35 cellular contexts compared by ENCODE assay signal in the genomic region with DNA sequence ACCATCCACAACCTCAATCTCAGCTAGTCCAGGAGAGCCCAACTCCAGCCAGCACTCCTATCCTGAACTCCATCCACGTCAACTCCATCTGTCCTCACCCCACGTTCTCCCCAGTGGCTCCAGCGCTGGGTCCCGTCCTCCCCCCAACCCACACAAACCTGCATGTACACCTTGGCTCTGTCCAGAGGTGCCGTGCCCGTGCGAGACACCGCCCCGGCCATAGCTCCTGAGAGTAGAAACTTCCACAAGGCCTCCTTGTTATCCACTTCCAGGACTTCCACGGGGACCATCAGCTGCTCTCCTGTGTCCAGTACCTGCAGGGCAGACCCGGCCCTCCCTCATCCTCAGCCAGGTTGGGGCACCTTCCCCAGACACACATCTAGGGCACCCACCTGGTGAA. TPM values are rescaled to one million over a fixed set of nuclear protein-coding genes. Genes with fewer than 3 reads are reported as not detected.
"Had no signal": no experiment of that assay in that cellular context is flagged by ENCODE, and none has a peak within 500 bp of the region (broad histone marks: within the 10 kb centered on the region; RNA-seq: fewer than 3 reads in every experiment).

No MANE protein-coding gene starts in this region.

- H3K9me3 Mint-ChIP-seq: activated CD4-positive, alpha-beta memory T cell treated with anti-CD3 and anti-CD28 coated beads, Interleukin-2, amount 10 ng/mL, durations not matched to agents 7 days and 5 days; activated CD4-positive, alpha-beta T cell treated with anti-CD3 and anti-CD28 coated beads, Interleukin-2, amount 10 ng/mL, durations not matched to agents 7 days and 5 days; activated naive CD4-positive, alpha-beta T cell treated with anti-CD3 and anti-CD28 coated beads for 36 hours; activated naive CD4-positive, alpha-beta T cell treated with anti-CD3 and anti-CD28 coated beads, Interleukin-2, amount 50 U/mL, for 24 hours; activated naive CD8-positive, alpha-beta T cell treated with anti-CD3 and anti-CD28 coated beads, Interleukin-2, amount 10 ng/mL, durations not matched to agents 7 days and 5 days; activated T-helper 1 cell treated with anti-CD3 and anti-CD28 coated beads, Interleukin-12 subunit alpha, Interleukin-12 subunit beta, Interleukin-2, Interleukin-4 antibody, amounts not matched to agents 30 ng/mL and 10 ng/mL and 1 ng/mL, durations not matched to agents 14 hours and 24 hours and 36 hours; activated T-helper 2 cell treated with anti-CD3 and anti-CD28 coated beads, Interferon-gamma antibody, Interleukin-2, Interleukin-4, amounts not matched to agents 10 μg/mL and 5 μg/mL and 100 μg/mL, durations not matched to agents 14 hours and 24 hours and 36 hours; central memory CD8-positive, alpha-beta T cell; dendritic cell treated with granulocyte-macrophage colony-stimulating factor and Interleukin-4, amounts not matched to agents 40 ng/mL and 50 ng/mL, for 4 days; endodermal cell; WTC11 had no signal

- H3K4me1 Mint-ChIP-seq: endodermal cell, WTC11 had no signal

- H3K4me3 ChIP-seq: coronary artery, dorsolateral prefrontal cortex, esophagus muscularis mucosa, gastrocnemius medialis, heart left ventricle had no signal

- H3K27me3 Mint-ChIP-seq: activated CD4-positive, alpha-beta memory T cell treated with anti-CD3 and anti-CD28 coated beads, Interleukin-2, amount 10 ng/mL, durations not matched to agents 7 days and 5 days; activated CD4-positive, alpha-beta T cell treated with anti-CD3 and anti-CD28 coated beads, Interleukin-2, amount 10 ng/mL, durations not matched to agents 7 days and 5 days; activated naive CD4-positive, alpha-beta T cell treated with anti-CD3 and anti-CD28 coated beads, Interleukin-2, amount 50 U/mL, for 24 hours; activated naive CD8-positive, alpha-beta T cell treated with anti-CD3 and anti-CD28 coated beads, Interleukin-2, amount 10 ng/mL, durations not matched to agents 7 days and 5 days; central memory CD8-positive, alpha-beta T cell had no signal

- H3K27me3 ChIP-seq: brain microvascular endothelial cell, dorsolateral prefrontal cortex, esophagus muscularis mucosa, foreskin keratinocyte, gastrocnemius medialis, heart left ventricle had no signal

- H3K9me3 ChIP-seq: esophagus muscularis mucosa, gastrocnemius medialis, heart left ventricle had no signal

- FAIRE-seq: astrocyte, bronchial epithelial cell, TTC549 had no signal

- H3K27ac ChIP-seq: brain microvascular endothelial cell, coronary artery, dorsolateral prefrontal cortex, esophagus muscularis mucosa, foreskin keratinocyte, gastrocnemius medialis, heart left ventricle, VCaP had no signal

- ATAC-seq: foreskin keratinocyte, gastrocnemius medialis, heart left ventricle, WTC11 had no signal

- H3K36me3 Mint-ChIP-seq: WTC11 had no signal

- H3K27ac Mint-ChIP-seq: activated CD4-positive, alpha-beta memory T cell treated with anti-CD3 and anti-CD28 coated beads, Interleukin-2, amount 10 ng/mL, durations not matched to agents 7 days and 5 days; activated CD4-positive, alpha-beta T cell treated with anti-CD3 and anti-CD28 coated beads, Interleukin-2, amount 10 ng/mL, durations not matched to agents 7 days and 5 days; activated naive CD4-positive, alpha-beta T cell treated with anti-CD3 and anti-CD28 coated beads for 36 hours; activated naive CD4-positive, alpha-beta T cell treated with anti-CD3 and anti-CD28 coated beads, Interleukin-2, amount 50 U/mL, for 24 hours; activated naive CD8-positive, alpha-beta T cell treated with anti-CD3 and anti-CD28 coated beads, Interleukin-2, amount 10 ng/mL, durations not matched to agents 7 days and 5 days; activated T-helper 1 cell treated with anti-CD3 and anti-CD28 coated beads, Interleukin-12 subunit alpha, Interleukin-12 subunit beta, Interleukin-2, Interleukin-4 antibody, amounts not matched to agents 30 ng/mL and 10 ng/mL and 1 ng/mL, durations not matched to agents 14 hours and 24 hours and 36 hours; activated T-helper 2 cell treated with anti-CD3 and anti-CD28 coated beads, Interferon-gamma antibody, Interleukin-2, Interleukin-4, amounts not matched to agents 10 μg/mL and 5 μg/mL and 100 μg/mL, durations not matched to agents 14 hours and 24 hours and 36 hours; dendritic cell treated with granulocyte-macrophage colony-stimulating factor and Interleukin-4, amounts not matched to agents 40 ng/mL and 50 ng/mL, for 4 days; endodermal cell; WTC11 had no signal

- H3K4me1 ChIP-seq: esophagus muscularis mucosa, foreskin keratinocyte, gastrocnemius medialis, heart left ventricle had no signal

- H3K36me3 ChIP-seq: brain microvascular endothelial cell, gastrocnemius medialis, heart left ventricle had no signal

- DNase-seq: activated CD4-positive, alpha-beta memory T cell treated with anti-CD3 and anti-CD28 coated beads, Interleukin-2, amount 10 ng/mL, durations not matched to agents 7 days and 5 days; activated CD4-positive, alpha-beta T cell treated with anti-CD3 and anti-CD28 coated beads for 1 hour; activated CD4-positive, alpha-beta T cell treated with anti-CD3 and anti-CD28 coated beads for 4 hours; activated CD4-positive, alpha-beta T cell treated with anti-CD3 and anti-CD28 coated beads, Interleukin-2, amount 10 ng/mL, durations not matched to agents 7 days and 5 days; activated CD4-positive, alpha-beta T cell treated with anti-CD3 and anti-CD28 coated beads, Interleukin-2, amount 50 U/mL, for 4 hours; activated CD8-positive, alpha-beta memory T cell treated with anti-CD3 and anti-CD28 coated beads, Interleukin-2, amount 50 U/mL, for 4 hours; activated effector memory CD4-positive, alpha-beta T cell treated with anti-CD3 and anti-CD28 coated beads, Interleukin-2, amount 50 U/mL, for 16 hours; activated naive CD4-positive, alpha-beta T cell treated with anti-CD3 and anti-CD28 coated beads for 36 hours; activated naive CD8-positive, alpha-beta T cell treated with anti-CD3 and anti-CD28 coated beads, Interleukin-2, amount 10 ng/mL, durations not matched to agents 7 days and 5 days; activated T-cell treated with anti-CD3 and anti-CD28 coated beads, Interleukin-2, amount 50 U/mL, for 1 hour; activated T-cell treated with anti-CD3 and anti-CD28 coated beads, Interleukin-2, amount 50 U/mL, for 48 hours; amniotic stem cell; anterior cingulate cortex; brain microvascular endothelial cell; dorsolateral prefrontal cortex; effector memory CD4-positive, alpha-beta T cell; endodermal cell; foreskin keratinocyte; gastrocnemius medialis; glutamatergic neuron; heart left ventricle; T-helper 2 cell had no signal

- H3K4me3 Mint-ChIP-seq: activated CD4-positive, alpha-beta memory T cell treated with anti-CD3 and anti-CD28 coated beads, Interleukin-2, amount 10 ng/mL, durations not matched to agents 7 days and 5 days; activated CD4-positive, alpha-beta T cell treated with anti-CD3 and anti-CD28 coated beads, Interleukin-2, amount 10 ng/mL, durations not matched to agents 7 days and 5 days; activated naive CD4-positive, alpha-beta T cell treated with anti-CD3 and anti-CD28 coated beads for 36 hours; activated naive CD4-positive, alpha-beta T cell treated with anti-CD3 and anti-CD28 coated beads, Interleukin-2, amount 50 U/mL, for 24 hours; activated naive CD8-positive, alpha-beta T cell treated with anti-CD3 and anti-CD28 coated beads, Interleukin-2, amount 10 ng/mL, durations not matched to agents 7 days and 5 days; activated T-helper 1 cell treated with anti-CD3 and anti-CD28 coated beads, Interleukin-12 subunit alpha, Interleukin-12 subunit beta, Interleukin-2, Interleukin-4 antibody, amounts not matched to agents 30 ng/mL and 10 ng/mL and 1 ng/mL, durations not matched to agents 14 hours and 24 hours and 36 hours; central memory CD8-positive, alpha-beta T cell; dendritic cell treated with granulocyte-macrophage colony-stimulating factor and Interleukin-4, amounts not matched to agents 40 ng/mL and 50 ng/mL, for 4 days; endodermal cell; WTC11 had no signal

RNA-seq across cellular contexts. Expression of a gene that starts 1.7 kb away (rescaled TPM):
- total RNA-seq: activated CD4-positive, alpha-beta memory T cell treated with anti-CD3 and anti-CD28 coated beads, Interleukin-2, amount 10 ng/mL, durations not matched to agents 7 days and 5 days; activated naive CD4-positive, alpha-beta T cell treated with anti-CD3 and anti-CD28 coated beads for 36 hours; bronchial epithelial cell had no signal

RNA-seq across cellular contexts. Expression of a gene that starts 32.2 kb away (rescaled TPM):
- total RNA-seq: cardiac septum had no signal
